Comparison of ENCODE assay signal across 8 cellular contexts in genomic region chr16:3282747-3283524, GRCh38. TPM values are rescaled to one million over a fixed set of nuclear protein-coding genes. Genes with fewer than 3 reads are reported as not detected.
DNase-seq lines count a peak whose midpoint lies in the region; ATAC-seq and TF ChIP-seq lines count a peak whose summit lies in the region.

Gene ZNF263 (plus strand): TSS chr16:3283491. CDS start chr16:3283819, 328 bp downstream.

- peaks cover 23% of the 10 kb centered on the region for H3K36me3 ChIP-seq in PC-3 (ENCODE audit: low read depth, low read length)

- peak within 1 kb of the TSS; percentile 95 for H3K4me2 ChIP-seq in PC-3 (ENCODE audit: low read length)

- CTCF ChIA-PET in PC-3 (lab: Charles Lee): no interaction called here

- intact Hi-C loops in PC-3 (cut with micrococcal nuclease): loop anchor here (1.0 kb wide), 2 partner anchors 19 to 118 kb away; partner anchors contain the start of genes ZNF174 and ZSCAN32

- peaks cover 46% of the 10 kb centered on the region for H3K79me2 ChIP-seq in PC-3 (ENCODE audit: low read length)

- no TSS peak for BruUV-seq in PC-3 (replicated peaks; lab: Mats Ljungman, UMichigan)

- no peak for TF ChIP-seq RAD21 in Ishikawa (IDR thresholded peaks at IDR 0.05; ENCODE audit: low read depth)

- peak within 1 kb of the TSS; percentile 97 for H3K9ac ChIP-seq in PC-3 (ENCODE audit: low read length)

- TF ChIP-seq CTCF in PC-3 (conservative IDR thresholded peaks at IDR 0.05; ENCODE audit: low read depth, low read length): no peak
- no peak for TF ChIP-seq CTCF in epithelial cell of proximal tubule (conservative IDR thresholded peaks at IDR 0.05; ENCODE audit: low read depth, low read length)

- H3K4me3 ChIP-seq in PC-3 (ENCODE audit: low read length): peak within 1 kb of the TSS; percentile 76
- peak within 1 kb of the TSS; percentile 74 for H3K4me3 ChIP-seq in epithelial cell of proximal tubule (ENCODE audit: low read depth, low read length)

- no peaks in the 10 kb centered on the region for H3K9me2 ChIP-seq in PC-3 (replicated peaks; ENCODE audit: low read length)

- peak within 1 kb of the TSS; percentile 92 for H2AFZ ChIP-seq in PC-3 (ENCODE audit: low read length)

- 0 out of 2 replicates have a peak, but pooled peaks cover 8% of the 10 kb centered on the region for H4K20me1 ChIP-seq in PC-3 (ENCODE audit: low read length)

- H3K27me3 ChIP-seq in PC-3 (ENCODE audit: low read length): no peaks in the 10 kb centered on the region

- peak; percentile 97 for DNase-seq in DMS 273 treated with DMSO at 0.1 percent for 48 hours (lab: John Stamatoyannopoulos, UW)
- DNase-seq in PC-3: peak; percentile 93
- peak; percentile 89 for DNase-seq in activated T-cell treated with anti-CD3 and anti-CD28 coated beads for 48 hours (ENCODE audit: low read depth)
- peak; percentile 84 for DNase-seq in epithelial cell of proximal tubule (ENCODE audit: low read depth)
- peak; percentile 97 for DNase-seq in mucosa of gallbladder (ENCODE audit: low spot score)
- DNase-seq in stimulated activated CD8-positive, alpha-beta memory T cell treated with anti-CD3 and anti-CD28 coated beads, Interleukin-4, amount 100 ng/mL, for 4 hours (ENCODE audit: low read depth in 2 of 2, low spot score in 1 of 2): peak; percentile 81 to 87

- no peaks in the 10 kb centered on the region for H3F3A ChIP-seq in PC-3 (ENCODE audit: low read length, unreplicated experiment)

- peak within 1 kb of the TSS; percentile 98 for H3K27ac ChIP-seq in PC-3 (ENCODE audit: low read length)

- no peaks in the 10 kb centered on the region for H3K9me3 ChIP-seq in PC-3 (ENCODE audit: low read length)

- H3K4me1 ChIP-seq in PC-3 (ENCODE audit: insufficient read depth, low read length): peaks cover 6% of the 10 kb centered on the region

- TF ChIP-seq EP300 in Ishikawa (IDR thresholded peaks at IDR 0.05; ENCODE audit: borderline replicate concordance): 0 out of 2 replicates have a peak, but pooled peaks have one; percentile 13

- POLR2A ChIA-PET in PC-3 (lab: Charles Lee; ENCODE audit: unreplicated experiment): interaction anchor here (0.6 kb wide), 1 partner anchor 19 kb away, joined by 6 read pairs; no protein-coding TSS in a partner anchor

- peak; percentile 86 for ATAC-seq in GM21576 (IDR thresholded peaks at IDR 0.05; ENCODE audit: unreplicated experiment)
- ATAC-seq in PC-3: peak; percentile 87

TF ChIP-seq in Ishikawa, 13 proteins besides CTCF, POLR2A, EP300 and RAD21:
- TF ChIP-seq TCF12 (IDR thresholded peaks at IDR 0.05; ENCODE audit: low read depth): peak; percentile 40
- TF ChIP-seq TEAD4 (IDR thresholded peaks at IDR 0.05): no peak
- TF ChIP-seq EGR1 (IDR thresholded peaks at IDR 0.05): 0 out of 2 replicates have a peak, but pooled peaks have one; percentile 12
- no peak for TF ChIP-seq FOXM1 (IDR thresholded peaks at IDR 0.05; ENCODE audit: borderline replicate concordance, low read depth)
- peak; percentile 93 for TF ChIP-seq USF1 (IDR thresholded peaks at IDR 0.05)
- peak; percentile 62; the same call in 1 of the 2 replicates for TF ChIP-seq YY1 (IDR thresholded peaks at IDR 0.05; ENCODE audit: low read depth)
- no peak for TF ChIP-seq NFIC (IDR thresholded peaks at IDR 0.05)
- TF ChIP-seq, protein P1, sequence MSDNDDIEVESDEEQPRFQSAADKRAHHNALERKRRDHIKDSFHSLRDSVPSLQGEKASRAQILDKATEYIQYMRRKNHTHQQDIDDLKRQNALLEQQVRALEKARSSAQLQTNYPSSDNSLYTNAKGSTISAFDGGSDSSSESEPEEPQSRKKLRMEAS (IDR thresholded peaks at IDR 0.05): peak; percentile 93
- no peak for TF ChIP-seq CEBPB (IDR thresholded peaks at IDR 0.05)
- peak; percentile 62 for TF ChIP-seq TAF1 (IDR thresholded peaks at IDR 0.05; ENCODE audit: low read depth)
- TF ChIP-seq, protein P2, sequence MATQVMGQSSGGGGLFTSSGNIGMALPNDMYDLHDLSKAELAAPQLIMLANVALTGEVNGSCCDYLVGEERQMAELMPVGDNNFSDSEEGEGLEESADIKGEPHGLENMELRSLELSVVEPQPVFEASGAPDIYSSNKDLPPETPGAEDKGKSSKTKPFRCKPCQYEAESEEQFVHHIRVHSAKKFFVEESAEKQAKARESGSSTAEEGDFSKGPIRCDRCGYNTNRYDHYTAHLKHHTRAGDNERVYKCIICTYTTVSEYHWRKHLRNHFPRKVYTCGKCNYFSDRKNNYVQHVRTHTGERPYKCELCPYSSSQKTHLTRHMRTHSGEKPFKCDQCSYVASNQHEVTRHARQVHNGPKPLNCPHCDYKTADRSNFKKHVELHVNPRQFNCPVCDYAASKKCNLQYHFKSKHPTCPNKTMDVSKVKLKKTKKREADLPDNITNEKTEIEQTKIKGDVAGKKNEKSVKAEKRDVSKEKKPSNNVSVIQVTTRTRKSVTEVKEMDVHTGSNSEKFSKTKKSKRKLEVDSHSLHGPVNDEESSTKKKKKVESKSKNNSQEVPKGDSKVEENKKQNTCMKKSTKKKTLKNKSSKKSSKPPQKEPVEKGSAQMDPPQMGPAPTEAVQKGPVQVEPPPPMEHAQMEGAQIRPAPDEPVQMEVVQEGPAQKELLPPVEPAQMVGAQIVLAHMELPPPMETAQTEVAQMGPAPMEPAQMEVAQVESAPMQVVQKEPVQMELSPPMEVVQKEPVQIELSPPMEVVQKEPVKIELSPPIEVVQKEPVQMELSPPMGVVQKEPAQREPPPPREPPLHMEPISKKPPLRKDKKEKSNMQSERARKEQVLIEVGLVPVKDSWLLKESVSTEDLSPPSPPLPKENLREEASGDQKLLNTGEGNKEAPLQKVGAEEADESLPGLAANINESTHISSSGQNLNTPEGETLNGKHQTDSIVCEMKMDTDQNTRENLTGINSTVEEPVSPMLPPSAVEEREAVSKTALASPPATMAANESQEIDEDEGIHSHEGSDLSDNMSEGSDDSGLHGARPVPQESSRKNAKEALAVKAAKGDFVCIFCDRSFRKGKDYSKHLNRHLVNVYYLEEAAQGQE (IDR thresholded peaks at IDR 0.05; ENCODE audit: low read depth): no peak
- TF ChIP-seq CREB1 (IDR thresholded peaks at IDR 0.05; ENCODE audit: low read depth): peak; percentile 94
- no peak for TF ChIP-seq ZBTB7A (IDR thresholded peaks at IDR 0.05; ENCODE audit: low read depth)
TF ChIP-seq in Ishikawa: peak in this region for 7.

RNA-seq across cellular contexts. Expression of gene ZNF263, which starts in this region (rescaled TPM):
- total RNA-seq in PC-3 (2014; rRNA removed) (52.2 and 68.7 TPM in 2 replicates), epithelial cell of proximal tubule (18.1 and 33.1 TPM in 2 replicates), mucosa of gallbladder (23.8 TPM)

Comparison
In these comparisons a context has a peak if more than half of its experiments do, and no peak if none do; other contexts are left out.
1. Peak in every context shown above with its lines: DNase-seq, ATAC-seq, H3K4me3 ChIP-seq and H3K27ac ChIP-seq.